ENCODE assay signal across 24 cellular contexts in the genomic region with DNA sequence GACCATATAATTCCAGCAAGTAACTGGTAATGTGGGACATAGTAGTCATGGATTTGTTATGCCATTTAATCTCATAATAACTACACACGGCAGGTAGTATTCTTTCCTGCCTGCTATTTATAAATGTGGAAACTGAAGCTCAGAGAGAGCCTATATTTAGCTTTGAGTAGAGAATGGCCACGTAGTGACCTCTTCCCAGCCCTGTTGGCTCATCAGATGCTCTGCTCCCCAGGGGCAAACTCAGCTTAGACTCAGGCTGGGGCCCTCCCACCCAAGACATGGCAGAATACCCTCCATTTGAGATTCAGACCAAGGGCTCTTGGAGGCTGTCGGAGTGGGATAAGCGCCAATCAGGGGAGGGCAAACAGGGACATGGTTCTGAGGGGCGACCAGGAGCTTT. TPM values are rescaled to one million over a fixed set of nuclear protein-coding genes. Genes with fewer than 3 reads are reported as not detected.
"Had no signal": no experiment of that assay in that cellular context is flagged by ENCODE, and none has a peak within 500 bp of the region (broad histone marks: within the 10 kb centered on the region; RNA-seq: fewer than 3 reads in every experiment).

No MANE protein-coding gene starts in this region.

- H3K9me3 Mint-ChIP-seq: activated CD4-positive, alpha-beta memory T cell treated with anti-CD3 and anti-CD28 coated beads, Interleukin-2, amount 10 ng/mL, durations not matched to agents 7 days and 5 days; activated T-helper 2 cell treated with anti-CD3 and anti-CD28 coated beads, Interferon-gamma antibody, Interleukin-2, Interleukin-4, amounts not matched to agents 10 μg/mL and 5 μg/mL and 100 μg/mL, durations not matched to agents 14 hours and 24 hours and 36 hours; effector memory CD8-positive, alpha-beta T cell; mesothelial cell of epicardium; nephron; T-cell; WTC11 had no signal

- H3K9me3 ChIP-seq: esophagus squamous epithelium, stomach, thoracic aorta, upper lobe of right lung had no signal

- DNase-seq: activated CD4-positive, alpha-beta memory T cell treated with anti-CD3 and anti-CD28 coated beads, Interleukin-2, amount 10 ng/mL, durations not matched to agents 7 days and 5 days; activated CD4-positive, alpha-beta T cell treated with anti-CD3 and anti-CD28 coated beads for 48 hours; activated CD8-positive, alpha-beta memory T cell treated with anti-CD3 and anti-CD28 coated beads, Interleukin-2, amount 10 ng/mL, durations not matched to agents 7 days and 5 days; activated naive CD4-positive, alpha-beta T cell treated with Interleukin-2 at 50 U/mL for 16 hours; brain microvascular endothelial cell; dermis blood vessel endothelial cell; effector memory CD8-positive, alpha-beta T cell; esophagus squamous epithelium; islet precursor cell; occipital lobe; retina; stimulated activated CD4-positive, alpha-beta T cell treated with anti-CD3 and anti-CD28 coated beads, Interleukin-15, amount 100 ng/mL, for 24 hours; stimulated activated CD4-positive, alpha-beta T cell treated with anti-CD3 and anti-CD28 coated beads, Interleukin-4, amount 100 ng/mL, for 1 hour; stomach; T-cell; upper lobe of right lung had no signal

- H3K4me3 ChIP-seq: esophagus squamous epithelium, skin epidermis, stomach, thoracic aorta, upper lobe of right lung had no signal

- ATAC-seq: activated CD8-positive, alpha-beta memory T cell treated with anti-CD3 and anti-CD28 coated beads, Interleukin-2, amount 10 ng/mL, durations not matched to agents 7 days and 5 days; effector memory CD8-positive, alpha-beta T cell; SK-N-SH treated with all-trans-retinoic acid at 6 μM for 48 hours; T-cell; upper lobe of right lung; WTC11 had no signal

- H3K27ac ChIP-seq: brain microvascular endothelial cell, esophagus squamous epithelium, skin epidermis, stomach, thoracic aorta, upper lobe of right lung had no signal

- H3K36me3 ChIP-seq: brain microvascular endothelial cell, esophagus squamous epithelium, stomach, thoracic aorta, upper lobe of right lung had no signal

- H3K27ac Mint-ChIP-seq: activated CD4-positive, alpha-beta memory T cell treated with anti-CD3 and anti-CD28 coated beads, Interleukin-2, amount 10 ng/mL, durations not matched to agents 7 days and 5 days; activated CD8-positive, alpha-beta memory T cell treated with anti-CD3 and anti-CD28 coated beads, Interleukin-2, amount 10 ng/mL, durations not matched to agents 7 days and 5 days; activated T-helper 2 cell treated with anti-CD3 and anti-CD28 coated beads, Interferon-gamma antibody, Interleukin-2, Interleukin-4, amounts not matched to agents 10 μg/mL and 5 μg/mL and 100 μg/mL, durations not matched to agents 14 hours and 24 hours and 36 hours; mesothelial cell of epicardium; nephron; WTC11 had no signal

- H3K4me3 Mint-ChIP-seq: activated CD4-positive, alpha-beta memory T cell treated with anti-CD3 and anti-CD28 coated beads, Interleukin-2, amount 10 ng/mL, durations not matched to agents 7 days and 5 days; activated CD8-positive, alpha-beta memory T cell treated with anti-CD3 and anti-CD28 coated beads, Interleukin-2, amount 10 ng/mL, durations not matched to agents 7 days and 5 days; effector memory CD8-positive, alpha-beta T cell; mesothelial cell of epicardium; nephron; T-cell; WTC11 had no signal

- H3K4me1 ChIP-seq: esophagus squamous epithelium, stomach, upper lobe of right lung had no signal

- H3K36me3 Mint-ChIP-seq: activated CD8-positive, alpha-beta memory T cell treated with anti-CD3 and anti-CD28 coated beads, Interleukin-2, amount 10 ng/mL, durations not matched to agents 7 days and 5 days; mesothelial cell of epicardium; T-cell; WTC11 had no signal

- H3K4me1 Mint-ChIP-seq: activated CD4-positive, alpha-beta memory T cell treated with anti-CD3 and anti-CD28 coated beads, Interleukin-2, amount 10 ng/mL, durations not matched to agents 7 days and 5 days; activated CD8-positive, alpha-beta memory T cell treated with anti-CD3 and anti-CD28 coated beads, Interleukin-2, amount 10 ng/mL, durations not matched to agents 7 days and 5 days; mesothelial cell of epicardium had no signal

RNA-seq across cellular contexts. Expression of a gene that starts 42.7 kb away (rescaled TPM):
- total RNA-seq: fibroblast of villous mesenchyme had no signal
